In genomic region chr1:55827350-55827749, GRCh38 we compare ENCODE assay signal across 13 cellular contexts.
DNase-seq lines count a peak whose midpoint lies in the region; ATAC-seq and TF ChIP-seq lines count a peak whose summit lies in the region.
"Had no signal": no experiment of that assay in that cellular context is flagged by ENCODE, and none has a peak within 500 bp of the region (broad histone marks: within the 10 kb centered on the region; RNA-seq: fewer than 3 reads in every experiment).

No MANE protein-coding gene starts in this region.

- TF ChIP-seq CTCF in astrocyte of the spinal cord (IDR thresholded peaks at IDR 0.05; ENCODE audit: low read depth, low read length), result no peak
- no peak for TF ChIP-seq CTCF in kidney epithelial cell (IDR thresholded peaks at IDR 0.05; ENCODE audit: insufficient read depth, low read length, poor library complexity, severe bottlenecking)
- TF ChIP-seq CTCF in GM13977 (IDR thresholded peaks at IDR 0.05; ENCODE audit: extremely low read depth, insufficient read depth, missing control alignments), result no peak

- H3K36me3 ChIP-seq in kidney epithelial cell (ENCODE audit: control insufficient read depth, insufficient read depth, low read length) (no peaks in the 10 kb centered on the region), aorta (ENCODE audit: control insufficient read depth in 1 of 2, insufficient read depth in 2 of 2, low read length in 1 of 2) (no peaks in the 10 kb centered on the region)
- H3K36me3 ChIP-seq: spleen had no signal

- intact Hi-C loops in left cardiac atrium (cut with DNase I) (no loop called here), cardiac septum (cut with DNase I) (no loop called here), aorta (cut with DNase I) (no loop called here)

- H3K27ac ChIP-seq in aorta (ENCODE audit: low read depth in 1 of 2, low read length in 2 of 2), result no peak overlapping the region
- H3K27ac ChIP-seq: spleen had no signal

- H3K27me3 ChIP-seq in kidney epithelial cell (ENCODE audit: control insufficient read depth, insufficient read depth, low read length) (no peaks in the 10 kb centered on the region), aorta (ENCODE audit: control insufficient read depth in 1 of 2, insufficient read depth in 2 of 2, low read length in 1 of 2) (no peaks in the 10 kb centered on the region)
- H3K27me3 ChIP-seq: spleen had no signal

- DNase-seq in left cardiac atrium (peak; percentile 42), cardiac septum (ENCODE audit: low spot score) (no peak), astrocyte of the spinal cord (ENCODE audit: low read depth, low spot score) (peak; percentile 84), kidney epithelial cell (ENCODE audit: low read depth) (peak; percentile 39), aorta (no peak), GM13977 (ENCODE audit: low spot score) (no peak)
- DNase-seq in stimulated activated CD4-positive, alpha-beta T cell treated with anti-CD3 and anti-CD28 coated beads, Interleukin-2, amount 100 ng/mL, for 48 hours, result no peak
- DNase-seq: activated CD4-positive, alpha-beta T cell treated with anti-CD3 and anti-CD28 coated beads for 1 hour; hippocampal formation; NCI-H526; spleen had no signal

- H3K4me1 ChIP-seq in aorta (ENCODE audit: control insufficient read depth in 1 of 2, insufficient read depth in 2 of 2, low read length in 2 of 2), result no peaks in the 10 kb centered on the region
- H3K4me1 ChIP-seq: spleen had no signal

- H3K9me3 ChIP-seq in aorta (ENCODE audit: control insufficient read depth, low read length), result no peaks in the 10 kb centered on the region
- H3K9me3 ChIP-seq: spleen had no signal

- H3K4me3 ChIP-seq in astrocyte of the spinal cord (ENCODE audit: low read depth, low read length), result no peak overlapping the region
- no peak overlapping the region for H3K4me3 ChIP-seq in kidney epithelial cell (ENCODE audit: low read depth, low read length)
- H3K4me3 ChIP-seq in aorta (ENCODE audit: low read length in 2 of 2), result no peak overlapping the region
- H3K4me3 ChIP-seq: spleen had no signal

- in situ Hi-C loops in astrocyte of the spinal cord (cut with HindIII; ENCODE audit: low sequenced_read_pairs) (no loop called here), GM13977 (cut with MboI; ENCODE audit: low pct_unique_long_range_greater_than_20kb, low sequenced_read_pairs, unreplicated experiment) (no loop called here)

- peak in 1 of 2 donors; percentile 83 for ATAC-seq in left cardiac atrium
- peak; percentile 36 for ATAC-seq in aorta (ENCODE audit: low FRiP score)
- no peak for ATAC-seq in HG03354 (IDR thresholded peaks at IDR 0.05; ENCODE audit: poor library complexity, severe bottlenecking, unreplicated experiment)
- ATAC-seq: HCT116 had no signal

- WGBS in aorta, 2 donors, result 70 to 72% methylated on average over 4 of the region's 4 CpGs

Comparison
In these comparisons a context has a peak if more than half of its experiments do, and no peak if none do; other contexts are left out.
1. DNase-seq: peak in left cardiac atrium (single experiment), astrocyte of the spinal cord (single experiment) and kidney epithelial cell (single experiment); none in cardiac septum (single experiment), aorta (0 of 2), GM13977 (single experiment) and stimulated activated CD4-positive, alpha-beta T cell treated with anti-CD3 and anti-CD28 coated beads, Interleukin-2, amount 100 ng/mL, for 48 hours (0 of 2).